Comparison of ENCODE assay signal across 8 cellular contexts in genomic region chr1:22416555-22417454, GRCh38. TPM values are rescaled to one million over a fixed set of nuclear protein-coding genes. Genes with fewer than 3 reads are reported as not detected.
DNase-seq lines count a peak whose midpoint lies in the region; ATAC-seq and TF ChIP-seq lines count a peak whose summit lies in the region.

No MANE protein-coding gene starts in this region.

- H3K27ac ChIP-seq in dorsolateral prefrontal cortex = no peak overlapping the region

- TF ChIP-seq CTCF in dorsolateral prefrontal cortex (IDR thresholded peaks at IDR 0.05 in 54 of 56, conservative IDR thresholded peaks at IDR 0.05 in 2 of 56; ENCODE audit: low read depth in 1 of 56, partially characterized antibody in 56 of 56) = peak; percentile 54 to 95 (median 88)

- peaks cover 0 to 9% (median 0%) of the 10 kb centered on the region in 45 donors for H3K27me3 ChIP-seq in dorsolateral prefrontal cortex

- DNase-seq in C1 segment of cervical spinal cord (lab: John Stamatoyannopoulos, UW) (peak in 13 of 14 donors; percentile 2 to 66 (median 31)), NCI-H748 treated with DMSO at 0.1 percent for 48 hours (lab: John Stamatoyannopoulos, UW) (peak; percentile 51), dorsolateral prefrontal cortex (peak; percentile 28 to 83 (median 70)), medulla oblongata (ENCODE audit: extremely low spot score) (peak; percentile 79)
- DNase-seq in activated CD4-positive, alpha-beta T cell treated with anti-CD3 and anti-CD28 coated beads, Interleukin-2, amount 50 U/mL, for 24 hours (ENCODE audit: low read depth in 1 of 2, low spot score in 1 of 2) = peak; percentile 46 to 53
- peak; percentile 23 for DNase-seq in stimulated activated CD8-positive, alpha-beta memory T cell treated with anti-CD3 and anti-CD28 coated beads, Interleukin-12 subunit alpha, Interleukin-12 subunit beta, amount 100 ng/mL, for 4 hours (ENCODE audit: low read depth)

- intact Hi-C loops in dorsolateral prefrontal cortex (cut with DNase I) = loop anchor here (2.0 to 10.0 kb wide), 3 partner anchors 310 to 518 kb away; no protein-coding TSS in a partner anchor

- H3K4me3 ChIP-seq in dorsolateral prefrontal cortex = peak overlapping the region in 7 of 59 donors; percentile 3 to 26 (median 18)

- ATAC-seq in HG02973 (IDR thresholded peaks at IDR 0.05; ENCODE audit: unreplicated experiment) = peak; percentile 46
- no peak for ATAC-seq in GM18861 (IDR thresholded peaks at IDR 0.05; ENCODE audit: unreplicated experiment)

RNA-seq across cellular contexts. Expression of gene ZBTB40, which starts 34.8 kb away (rescaled TPM):
- 10 to 100 TPM; 12.6 to 33.7 (median 21.8) TPM for total RNA-seq in dorsolateral prefrontal cortex

Comparison
In these comparisons a context has a peak if more than half of its experiments do, and no peak if none do; other contexts are left out.
1. DNase-seq: peak in every context shown above with its lines; median percentile 79 in medulla oblongata; 70 in dorsolateral prefrontal cortex; 51 in NCI-H748 treated with DMSO at 0.1 percent for 48 hours; 50 in activated CD4-positive, alpha-beta T cell treated with anti-CD3 and anti-CD28 coated beads, Interleukin-2, amount 50 U/mL, for 24 hours; 31 in C1 segment of cervical spinal cord; 23 in stimulated activated CD8-positive, alpha-beta memory T cell treated with anti-CD3 and anti-CD28 coated beads, Interleukin-12 subunit alpha, Interleukin-12 subunit beta, amount 100 ng/mL, for 4 hours.